Comparison of ENCODE assay signal across 8 cellular contexts in genomic region chr9:128702445-128702948, GRCh38. TPM values are rescaled to one million over a fixed set of nuclear protein-coding genes. Genes with fewer than 3 reads are reported as not detected.
DNase-seq lines count a peak whose midpoint lies in the region; ATAC-seq and TF ChIP-seq lines count a peak whose summit lies in the region.

Gene PKN3 (plus strand): TSS chr9:128702503. CDS start chr9:128702916, 413 bp downstream.

- H4K20me1 ChIP-seq in MM.1S (ENCODE audit: insufficient read depth, low read length), result no peaks in the 10 kb centered on the region

- no peaks in the 10 kb centered on the region for H3K9me3 ChIP-seq in MM.1S (replicated peaks; ENCODE audit: insufficient read depth, low read length)
- H3K9me3 ChIP-seq in T-helper 17 cell (ENCODE audit: control insufficient read depth, low read length, poor library complexity, severe bottlenecking), result no peaks in the 10 kb centered on the region

- H3K4me3 ChIP-seq in MM.1S (ENCODE audit: low read length) (peak within 1 kb of the TSS; percentile 72), retinal pigment epithelial cell (ENCODE audit: low read length) (peak within 1 kb of the TSS; percentile 71)

- H2AFZ ChIP-seq in MM.1S (ENCODE audit: low read length), result peak within 1 kb of the TSS; percentile 83

- no peaks in the 10 kb centered on the region for H3K36me3 ChIP-seq in MM.1S (replicated peaks; ENCODE audit: insufficient read depth, low read length)

- H3K4me1 Mint-ChIP-seq in T-helper 17 cell, result peaks cover 7% of the 10 kb centered on the region

- peaks cover 4% of the 10 kb centered on the region for H3F3A ChIP-seq in MM.1S (ENCODE audit: insufficient read depth, low read length)

- no peaks in the 10 kb centered on the region for H3K79me2 ChIP-seq in MM.1S (ENCODE audit: low read length)

- H3K9ac ChIP-seq in MM.1S (ENCODE audit: low read length), result peak within 1 kb of the TSS; percentile 69; the same call in 1 of the 2 replicates

- peak within 1 kb of the TSS; percentile 86 for H3K4me2 ChIP-seq in MM.1S (ENCODE audit: low read depth, low read length)

- peak within 1 kb of the TSS; percentile 92 for H3K4me3 Mint-ChIP-seq in T-helper 17 cell

- peak; percentile 87 for TF ChIP-seq CTCF in MM.1S (IDR thresholded peaks at IDR 0.05; ENCODE audit: low read length)
- peak; percentile 78 for TF ChIP-seq CTCF in retinal pigment epithelial cell (conservative IDR thresholded peaks at IDR 0.05; ENCODE audit: low read depth, low read length)

- DNase-seq in GDM1 (lab: John Stamatoyannopoulos, UW) (peak; percentile 74), H4 (ENCODE audit: low spot score) (peak; percentile 68), MM.1S (peak; percentile 86), T-helper 17 cell (peak; percentile 72 to 87 (median 82)), hepatic stellate cell (ENCODE audit: low spot score) (peak; percentile 96), retinal pigment epithelial cell (ENCODE audit: low read depth) (no peak)

- H3K27me3 ChIP-seq in MM.1S (replicated peaks; ENCODE audit: insufficient read depth, low read length), result no peaks in the 10 kb centered on the region

- H3K4me1 ChIP-seq in MM.1S (ENCODE audit: low read length), result no peaks in the 10 kb centered on the region

- ATAC-seq in T-helper 17 cell (peak; percentile 93), GM21360 (IDR thresholded peaks at IDR 0.05; ENCODE audit: unreplicated experiment) (no peak)

- no peaks in the 10 kb centered on the region for H3K36me3 Mint-ChIP-seq in T-helper 17 cell (ENCODE audit: low read depth)

- no peaks in the 10 kb centered on the region for H3K27me3 Mint-ChIP-seq in T-helper 17 cell

- H3K9me2 ChIP-seq in MM.1S (replicated peaks; ENCODE audit: insufficient read depth, low read length), result no peaks in the 10 kb centered on the region

- H3K27ac ChIP-seq in MM.1S (ENCODE audit: low read length) (no peak within 1 kb of the TSS), angular gyrus (ENCODE audit: low read depth, low read length) (peak within 1 kb of the TSS; percentile 4)

- peak within 1 kb of the TSS; percentile 29 for H3K27ac Mint-ChIP-seq in T-helper 17 cell

RNA-seq across cellular contexts. Expression of gene PKN3, which starts in this region (rescaled TPM):
- total RNA-seq in H4 (2014; rRNA removed; shearing (Covaris generic)), result 1.9 and 2.8 TPM in 2 replicates
- 1 to 10 TPM in 1 of 2 donors, under 1 TPM in 1; 0.96 to 2.0 TPM for total RNA-seq in T-helper 17 cell
